1 cellular context compared by ENCODE assay signal in genomic region chr4:153260553-153261306, GRCh38.
TF ChIP-seq lines count a peak whose summit lies in the region.

No MANE protein-coding gene starts in this region.

TF ChIP-seq in HEK293, 187 proteins besides CTCF, POLR2A, EP300 and RAD21 (continued from another document):
- TF ChIP-seq SP7 (tag by site-specific recombination; IDR thresholded peaks at IDR 0.05): 0 out of 2 replicates have a peak, but pooled peaks have one; percentile 29
- no peak for TF ChIP-seq ZNF202 (tag by site-specific recombination; IDR thresholded peaks at IDR 0.05; ENCODE audit: borderline replicate concordance)
- no peak for TF ChIP-seq GLI4 (tag by site-specific recombination; IDR thresholded peaks at IDR 0.05)
- peak; percentile 80 for TF ChIP-seq ZNF513 (tag by site-specific recombination; IDR thresholded peaks at IDR 0.05)
- peak; percentile 54 for TF ChIP-seq ZFHX2 (tag by site-specific recombination; conservative IDR thresholded peaks at IDR 0.05)
- TF ChIP-seq ZBTB44 (tag by site-specific recombination; IDR thresholded peaks at IDR 0.05): 0 out of 2 replicates have a peak, but pooled peaks have one; percentile 30
- peak; percentile 52; the same call in 1 of the 2 replicates for TF ChIP-seq EGR2 (tag by site-specific recombination; IDR thresholded peaks at IDR 0.05; ENCODE audit: low read depth)
- TF ChIP-seq ZNF426 (tag by site-specific recombination; IDR thresholded peaks at IDR 0.05): no peak
- TF ChIP-seq HOXD13 (CRISPR knock-in tag; IDR thresholded peaks at IDR 0.05; ENCODE audit: borderline replicate concordance): no peak
- TF ChIP-seq ZNF518A (tag by site-specific recombination; conservative IDR thresholded peaks at IDR 0.05; ENCODE audit: low read depth): no peak
- no peak for TF ChIP-seq ZNF488 (tag by site-specific recombination; IDR thresholded peaks at IDR 0.05)
